ENCODE assay signal across 15 cellular contexts in the genomic region with DNA sequence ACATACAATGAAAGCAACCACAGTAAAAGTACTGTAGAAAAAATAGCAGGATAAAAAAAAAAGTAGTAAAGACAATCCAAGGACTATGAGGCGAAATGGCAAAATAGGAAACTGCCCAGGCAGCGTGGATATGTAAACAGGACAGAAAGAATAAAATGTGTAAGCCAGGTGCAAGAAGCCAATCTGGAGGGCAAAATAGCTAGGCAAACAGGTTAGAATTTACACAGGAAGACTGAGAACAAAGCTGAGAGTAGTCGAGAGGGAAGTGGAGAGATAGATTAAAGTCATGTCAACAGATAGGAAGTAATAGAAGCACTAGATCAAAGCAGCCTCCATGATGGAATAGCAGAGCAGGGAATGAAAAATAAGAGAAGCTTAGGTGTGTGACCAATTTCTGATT.
DNase-seq lines count a peak whose midpoint lies in the region; ATAC-seq and TF ChIP-seq lines count a peak whose summit lies in the region.
"Had no signal": no experiment of that assay in that cellular context is flagged by ENCODE, and none has a peak within 500 bp of the region (broad histone marks: within the 10 kb centered on the region; RNA-seq: fewer than 3 reads in every experiment).

No MANE protein-coding gene starts in this region.

- H3K9me3 ChIP-seq in Caco-2 = peaks cover 3% of the 10 kb centered on the region; the same call in 1 of the 2 replicates
- H3K9me3 ChIP-seq: adrenal gland, left lung, stomach had no signal

- H3K36me3 ChIP-seq in Caco-2 (ENCODE audit: control insufficient read depth, insufficient read depth, low read length) = no peaks in the 10 kb centered on the region
- H3K36me3 ChIP-seq: adrenal gland, left lung, stomach had no signal

- intact Hi-C loops in Caco-2 (cut with micrococcal nuclease; ENCODE audit: unreplicated experiment) (no loop called here), left colon (cut with DNase I, micrococcal nuclease) (no loop called here)

- H3K27me3 ChIP-seq in Caco-2 (replicated peaks; ENCODE audit: control insufficient read depth, insufficient read depth, low read length) = no peaks in the 10 kb centered on the region
- H3K27me3 ChIP-seq: adrenal gland, left lung, stomach had no signal

- peaks cover 32% of the 10 kb centered on the region for H3K4me1 Mint-ChIP-seq in Caco-2 (ENCODE audit: low read depth, unreplicated experiment)

- DNase-seq in Caco-2 = peak in 1 of 2 experiments; percentile 32
- peak; percentile 94 for DNase-seq in NCI-H1417 treated with DMSO at 0.1 percent for 48 hours (lab: John Stamatoyannopoulos, UW)
- DNase-seq in NCI-H510A treated with DMSO at 0.1 percent for 48 hours (lab: John Stamatoyannopoulos, UW) = peak; percentile 98
- peak; percentile 46 to 48 for DNase-seq in left colon
- no peak for DNase-seq in activated effector memory CD4-positive, alpha-beta T cell treated with Interleukin-2 at 50 U/mL for 16 hours
- DNase-seq in DMS114 treated with DMSO at 0.1 percent for 48 hours (lab: John Stamatoyannopoulos, UW; ENCODE audit: unreplicated experiment) = no peak
- no peak for DNase-seq in retina
- DNase-seq: activated CD8-positive, alpha-beta T cell treated with anti-CD3 and anti-CD28 coated beads for 36 hours; adrenal gland; Calu3; left lung; stomach had no signal

- TF ChIP-seq CTCF in Caco-2 (IDR thresholded peaks at IDR 0.05; ENCODE audit: insufficient read depth in 1 of 2, low read depth in 1 of 2, low read length in 1 of 2, severe bottlenecking in 1 of 2, unreplicated experiment in 1 of 2) = no peak

- H3K4me3 Mint-ChIP-seq in Caco-2 (ENCODE audit: unreplicated experiment) = peak overlapping the region; percentile 13
- H3K4me3 Mint-ChIP-seq: activated CD8-positive, alpha-beta T cell treated with anti-CD3 and anti-CD28 coated beads for 36 hours had no signal

- peaks cover 17% of the 10 kb centered on the region for H3K4me1 ChIP-seq in Caco-2
- H3K4me1 ChIP-seq: adrenal gland, left lung, stomach had no signal

- CTCF ChIA-PET in Caco-2 (lab: Charles Lee) = no interaction called here

- no peak overlapping the region for H3K4me3 ChIP-seq in Caco-2 (ENCODE audit: low read depth, low read length)
- H3K4me3 ChIP-seq: adrenal gland, left lung, SK-N-MC, stomach had no signal

- POLR2A ChIA-PET in Caco-2 (lab: Charles Lee) = interaction anchor here (0.6 kb wide), 1 partner anchor 190 kb away, joined by 3 read pairs; no protein-coding TSS in a partner anchor

- H3K27ac Mint-ChIP-seq in Caco-2 (ENCODE audit: unreplicated experiment) = peak overlapping the region; percentile 26
- H3K27ac Mint-ChIP-seq: activated CD8-positive, alpha-beta T cell treated with anti-CD3 and anti-CD28 coated beads for 36 hours; activated T-helper 2 cell treated with anti-CD3 and anti-CD28 coated beads, Interferon-gamma antibody, Interleukin-2, Interleukin-4, amounts not matched to agents 10 μg/mL and 5 μg/mL and 100 μg/mL, durations not matched to agents 14 hours and 24 hours and 36 hours had no signal

- no peaks in the 10 kb centered on the region for H3K36me3 Mint-ChIP-seq in Caco-2 (ENCODE audit: insufficient read depth, unreplicated experiment)

- no TSS peak for BruUV-seq in Caco-2 (replicated peaks; lab: Mats Ljungman, UMichigan)

- ATAC-seq in left colon (peak; percentile 77), GM19467 (IDR thresholded peaks at IDR 0.05; ENCODE audit: unreplicated experiment) (no peak)
- ATAC-seq: activated CD8-positive, alpha-beta T cell treated with anti-CD3 and anti-CD28 coated beads for 36 hours; left lung had no signal

- H3K27me3 Mint-ChIP-seq in Caco-2 (ENCODE audit: insufficient read depth, unreplicated experiment) = no peaks in the 10 kb centered on the region
- H3K27me3 Mint-ChIP-seq: activated CD8-positive, alpha-beta T cell treated with anti-CD3 and anti-CD28 coated beads for 36 hours had no signal

- no peaks in the 10 kb centered on the region for H3K9me3 Mint-ChIP-seq in Caco-2 (ENCODE audit: unreplicated experiment)
- H3K9me3 Mint-ChIP-seq: activated CD8-positive, alpha-beta T cell treated with anti-CD3 and anti-CD28 coated beads for 36 hours; activated T-helper 2 cell treated with anti-CD3 and anti-CD28 coated beads, Interferon-gamma antibody, Interleukin-2, Interleukin-4, amounts not matched to agents 10 μg/mL and 5 μg/mL and 100 μg/mL, durations not matched to agents 14 hours and 24 hours and 36 hours had no signal

Comparison
In these comparisons a context has a peak if more than half of its experiments do, and no peak if none do; other contexts are left out.
1. DNase-seq: peak in NCI-H1417 treated with DMSO at 0.1 percent for 48 hours (single experiment), NCI-H510A treated with DMSO at 0.1 percent for 48 hours (single experiment) and left colon (2 of 2); none in activated effector memory CD4-positive, alpha-beta T cell treated with Interleukin-2 at 50 U/mL for 16 hours (single experiment), DMS114 treated with DMSO at 0.1 percent for 48 hours (single experiment) and retina (single experiment).